In the genomic region with DNA sequence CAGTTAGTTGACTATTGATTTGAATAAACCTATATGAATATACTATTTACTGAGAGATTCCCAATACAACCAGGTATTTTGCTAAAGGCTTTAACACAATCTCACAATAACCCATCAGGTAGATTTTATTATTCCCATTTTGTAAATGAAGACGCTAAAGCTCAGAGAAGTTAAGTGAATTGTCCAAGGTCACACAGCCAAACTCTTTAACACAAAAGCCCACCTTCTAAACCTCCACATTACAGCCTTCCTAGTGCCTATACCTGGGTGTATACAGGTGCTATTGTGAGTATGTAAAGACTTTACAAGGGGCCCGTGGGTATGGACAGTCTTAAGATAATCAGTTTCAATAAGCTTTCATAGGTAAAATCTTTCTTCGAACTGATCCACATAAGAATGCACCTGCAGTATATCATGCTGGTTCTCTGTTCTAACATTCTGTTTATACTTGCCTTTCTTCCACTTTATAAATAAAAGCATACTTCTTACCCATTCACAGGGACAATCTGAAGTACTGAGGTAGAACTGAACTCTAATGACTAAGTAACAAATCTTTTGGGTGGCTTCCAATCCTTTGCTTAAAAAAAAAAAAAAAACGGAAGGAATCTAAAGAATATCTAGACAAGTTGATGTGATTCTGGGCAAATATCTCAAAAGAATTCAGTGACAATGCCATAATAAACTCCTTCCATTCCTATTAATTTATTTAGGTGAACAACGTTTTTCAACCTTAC, we compare ENCODE assay signal across 14 cellular contexts. TPM values are rescaled to one million over a fixed set of nuclear protein-coding genes. Genes with fewer than 3 reads are reported as not detected.
DNase-seq lines count a peak whose midpoint lies in the region; ATAC-seq, FAIRE-seq and TF ChIP-seq lines count a peak whose summit lies in the region.
"Had no signal": no experiment of that assay in that cellular context is flagged by ENCODE, and none has a peak within 500 bp of the region (broad histone marks: within the 10 kb centered on the region; RNA-seq: fewer than 3 reads in every experiment).

No MANE protein-coding gene starts in this region.

- H3K9me3 Mint-ChIP-seq in astrocyte (ENCODE audit: unreplicated experiment): no peaks in the 10 kb centered on the region
- no peaks in the 10 kb centered on the region for H3K9me3 Mint-ChIP-seq in activated CD8-positive, alpha-beta memory T cell treated with anti-CD3 and anti-CD28 coated beads, Interleukin-2, amount 10 ng/mL, durations not matched to agents 7 days and 5 days (ENCODE audit: low read depth)

- H3K9ac ChIP-seq in GM23248 (no peak overlapping the region), astrocyte (ENCODE audit: low read length) (no peak overlapping the region), neuronal stem cell (ENCODE audit: low read depth, low read length, poor library complexity) (no peak overlapping the region)
- H3K9ac ChIP-seq: SK-N-SH had no signal

- TSS peak; percentile 31 for BruUV-seq in A673 (replicated peaks; lab: Mats Ljungman, UMichigan)

- no peak overlapping the region for H2BK12ac ChIP-seq in neuronal stem cell (ENCODE audit: low read length)

- in situ Hi-C loops in GM23248 (cut with MboI): no loop called here

- no peaks in the 10 kb centered on the region for H3K9me2 ChIP-seq in GM23248 (ENCODE audit: insufficient read depth)
- H3K9me2 ChIP-seq: SK-N-SH had no signal

- no peaks in the 10 kb centered on the region for H3K79me1 ChIP-seq in neuronal stem cell (ENCODE audit: low read depth, low read length)

- H4K20me1 ChIP-seq in GM23248 (ENCODE audit: insufficient read depth) (0 out of 2 replicates have a peak, but pooled peaks cover 5% of the 10 kb centered on the region), astrocyte (ENCODE audit: insufficient read depth, low read length) (peaks cover 47% of the 10 kb centered on the region)

- H2AFZ ChIP-seq in GM23248 (no peak overlapping the region), astrocyte (ENCODE audit: low read depth, low read length) (no peak overlapping the region), neuronal stem cell (ENCODE audit: low read length) (no peak overlapping the region)

- H4K91ac ChIP-seq in neuronal stem cell (ENCODE audit: low read depth, low read length, poor library complexity): no peak overlapping the region

- TF ChIP-seq CTCF in A673 (conservative IDR thresholded peaks at IDR 0.05; ENCODE audit: low read depth, low read length) (no peak), astrocyte (IDR thresholded peaks at IDR 0.05; ENCODE audit: insufficient read depth, low read depth, low read length) (no peak), fibroblast of pulmonary artery (IDR thresholded peaks at IDR 0.05; ENCODE audit: low read length, missing control alignments) (no peak)

- FAIRE-seq in astrocyte (lab: Jason Lieb, UNC): no peak

- no peak overlapping the region for H3K27ac Mint-ChIP-seq in astrocyte (ENCODE audit: unreplicated experiment)
- no peak overlapping the region for H3K27ac Mint-ChIP-seq in activated CD8-positive, alpha-beta memory T cell treated with anti-CD3 and anti-CD28 coated beads, Interleukin-2, amount 10 ng/mL, durations not matched to agents 7 days and 5 days

- H3K27ac ChIP-seq in A673 (ENCODE audit: low read depth, low read length, poor library complexity, severe bottlenecking): no peak overlapping the region
- H3K27ac ChIP-seq in GM23248: no peak overlapping the region
- no peak overlapping the region for H3K27ac ChIP-seq in astrocyte (ENCODE audit: low read depth, low read length)
- H3K27ac ChIP-seq in neuronal stem cell (replicated peaks; ENCODE audit: low read length): no peak overlapping the region

- no peak overlapping the region for H2AK5ac ChIP-seq in neuronal stem cell (ENCODE audit: low read depth, low read length)

- H3K9me3 ChIP-seq in A673 (ENCODE audit: low read depth, low read length, poor library complexity, severe bottlenecking) (no peaks in the 10 kb centered on the region), GM23248 (ENCODE audit: low read depth) (no peaks in the 10 kb centered on the region), astrocyte (ENCODE audit: insufficient read depth, low read depth, low read length) (no peaks in the 10 kb centered on the region), neuronal stem cell (replicated peaks in 1 of 2; ENCODE audit: control insufficient read depth in 2 of 2, insufficient read depth in 1 of 2, low read depth in 1 of 2, low read length in 2 of 2) (peaks cover 0 to 1% of the 10 kb centered on the region in 2 donors)
- H3K9me3 ChIP-seq: SK-N-SH had no signal

- H3K36me3 Mint-ChIP-seq in astrocyte (ENCODE audit: low read depth, unreplicated experiment): peaks cover 2% of the 10 kb centered on the region
- peaks cover 20% of the 10 kb centered on the region for H3K36me3 Mint-ChIP-seq in activated CD8-positive, alpha-beta memory T cell treated with anti-CD3 and anti-CD28 coated beads, Interleukin-2, amount 10 ng/mL, durations not matched to agents 7 days and 5 days

- CTCF ChIA-PET in A673 (lab: Charles Lee): no interaction called here
- CTCF ChIA-PET in activated CD8-positive, alpha-beta memory T cell treated with anti-CD3 and anti-CD28 coated beads, Interleukin-2, amount 10 ng/mL, durations not matched to agents 7 days and 5 days (lab: Charles Lee): no interaction called here

- H3K14ac ChIP-seq in neuronal stem cell (ENCODE audit: low read length): no peak overlapping the region

- no peak overlapping the region for H3K18ac ChIP-seq in neuronal stem cell (ENCODE audit: low read length)

- no peak for ATAC-seq in activated CD8-positive, alpha-beta memory T cell treated with anti-CD3 and anti-CD28 coated beads, Interleukin-2, amount 10 ng/mL, durations not matched to agents 7 days and 5 days
- ATAC-seq: Right ventricle myocardium inferior had no signal

- H3K23ac ChIP-seq in neuronal stem cell (ENCODE audit: low read depth, low read length, poor library complexity): no peak overlapping the region

- no peak overlapping the region for H3K4me2 ChIP-seq in GM23248 (ENCODE audit: unreplicated experiment)
- H3K4me2 ChIP-seq in astrocyte (ENCODE audit: low read length): no peak overlapping the region
- H3K4me2 ChIP-seq in neuronal stem cell (ENCODE audit: insufficient read depth, low read length, poor library complexity, severe bottlenecking): no peak overlapping the region
- H3K4me2 ChIP-seq: SK-N-SH had no signal

- no peaks in the 10 kb centered on the region for H3K27me3 Mint-ChIP-seq in astrocyte (ENCODE audit: low read depth, unreplicated experiment)
- H3K27me3 Mint-ChIP-seq in activated CD8-positive, alpha-beta memory T cell treated with anti-CD3 and anti-CD28 coated beads, Interleukin-2, amount 10 ng/mL, durations not matched to agents 7 days and 5 days: no peaks in the 10 kb centered on the region

- H3K27me3 ChIP-seq in A673 (replicated peaks; ENCODE audit: insufficient read depth, low read depth, low read length, poor library complexity): no peaks in the 10 kb centered on the region
- no peaks in the 10 kb centered on the region for H3K27me3 ChIP-seq in GM23248 (replicated peaks; ENCODE audit: insufficient read depth)
- no peaks in the 10 kb centered on the region for H3K27me3 ChIP-seq in astrocyte (ENCODE audit: insufficient read depth, low read length)
- H3K27me3 ChIP-seq in neuronal stem cell (ENCODE audit: control insufficient read depth in 3 of 3, insufficient read depth in 3 of 3, low read depth in 1 of 3, low read length in 3 of 3): no peaks in the 10 kb centered on the region

- H2BK15ac ChIP-seq in neuronal stem cell (ENCODE audit: low read length): no peak overlapping the region

- peaks cover 53% of the 10 kb centered on the region for H3K79me2 ChIP-seq in GM23248 (ENCODE audit: insufficient read depth)
- peaks cover 23% of the 10 kb centered on the region for H3K79me2 ChIP-seq in astrocyte (ENCODE audit: insufficient read depth, low read length)

- H3K4me1 ChIP-seq in A673 (ENCODE audit: insufficient read depth, low read length, poor library complexity, severe bottlenecking): no peaks in the 10 kb centered on the region
- no peaks in the 10 kb centered on the region for H3K4me1 ChIP-seq in GM23248 (ENCODE audit: insufficient read depth)
- no peaks in the 10 kb centered on the region for H3K4me1 ChIP-seq in astrocyte (ENCODE audit: insufficient read depth, low read length)
- peaks cover 0 to 3% of the 10 kb centered on the region in 2 donors for H3K4me1 ChIP-seq in neuronal stem cell (ENCODE audit: control insufficient read depth in 2 of 2, insufficient read depth in 1 of 2, low read depth in 1 of 2, low read length in 2 of 2)

- H2BK5ac ChIP-seq in neuronal stem cell (ENCODE audit: low read length): no peak overlapping the region

- 85 to 86% methylated on average over 5 of the region's 5 CpGs for WGBS in GM23248 (ENCODE audit: low coverage in 1 of 2, low lambda C conversion rate in 2 of 2, missing lambda C conversion rate in 2 of 2), 2 experiments
- no CpG with 5 or more reads among the region's 5 CpGs for WGBS in neuronal stem cell (ENCODE audit: extremely low coverage in 2 of 2, insufficient read length in 2 of 2, insufficient replicate concordance in 1 of 2), 2 donors

- H3K4ac ChIP-seq in neuronal stem cell (ENCODE audit: low read length): no peak overlapping the region

- H2BK120ac ChIP-seq in neuronal stem cell (ENCODE audit: low read depth, low read length): no peak overlapping the region

- POLR2A ChIA-PET in A673 (lab: Charles Lee; ENCODE audit: low non-redundant PET): no interaction called here

- DNase-seq in A673 (ENCODE audit: low spot score): no peak
- DNase-seq in GM23248: peak; percentile 39
- peak; percentile 36 for DNase-seq in astrocyte (ENCODE audit: low read depth)
- DNase-seq in fibroblast of pulmonary artery (ENCODE audit: low read depth): peak; percentile 31
- DNase-seq in neuronal stem cell (ENCODE audit: low spot score): no peak
- DNase-seq in ecto neural progenitor cell (ENCODE audit: low spot score): no peak
- no peak for DNase-seq in NAMALWA (ENCODE audit: low spot score)
- DNase-seq in activated CD8-positive, alpha-beta memory T cell treated with anti-CD3 and anti-CD28 coated beads, Interleukin-2, amount 10 ng/mL, durations not matched to agents 7 days and 5 days: no peak
- DNase-seq: NCI-H1092; NCI-H1694; NCI-H69; NK-92 treated with Interleukin-12 subunit alpha and Interleukin-12 subunit beta, amount 100 ng/mL, for 24 hours; SK-N-SH had no signal

- intact Hi-C loops in A673 (cut with micrococcal nuclease; ENCODE audit: unreplicated experiment): no loop called here

- no peaks in the 10 kb centered on the region for H3K36me3 ChIP-seq in A673 (ENCODE audit: insufficient read depth, low read length, poor library complexity, severe bottlenecking)
- peaks cover 30% of the 10 kb centered on the region for H3K36me3 ChIP-seq in GM23248 (ENCODE audit: low read depth)
- H3K36me3 ChIP-seq in astrocyte (ENCODE audit: insufficient read depth, low read length): peaks cover 21% of the 10 kb centered on the region
- H3K36me3 ChIP-seq in neuronal stem cell (replicated peaks in 1 of 2; ENCODE audit: control insufficient read depth in 2 of 2, insufficient read depth in 2 of 2, low read length in 2 of 2): peaks cover 9 to 81% of the 10 kb centered on the region in 2 donors

- H3K4me3 Mint-ChIP-seq in astrocyte (ENCODE audit: unreplicated experiment): no peak overlapping the region
- H3K4me3 Mint-ChIP-seq in activated CD8-positive, alpha-beta memory T cell treated with anti-CD3 and anti-CD28 coated beads, Interleukin-2, amount 10 ng/mL, durations not matched to agents 7 days and 5 days: no peak overlapping the region

- peaks cover 10% of the 10 kb centered on the region; the same call in 1 of the 2 replicates for H3F3A ChIP-seq in GM23248 (ENCODE audit: insufficient read depth)

- H3K4me3 ChIP-seq in A673 (ENCODE audit: low read depth, low read length, poor library complexity, severe bottlenecking) (no peak overlapping the region), GM23248 (no peak overlapping the region), astrocyte (ENCODE audit: insufficient read depth, low read depth, low read length) (no peak overlapping the region), fibroblast of pulmonary artery (replicated peaks; ENCODE audit: low read depth, low read length) (no peak overlapping the region), neuronal stem cell (ENCODE audit: low read length in 2 of 2) (no peak overlapping the region)

- no peaks in the 10 kb centered on the region for H3K4me1 Mint-ChIP-seq in astrocyte (ENCODE audit: low read depth, unreplicated experiment)
- H3K4me1 Mint-ChIP-seq in activated CD8-positive, alpha-beta memory T cell treated with anti-CD3 and anti-CD28 coated beads, Interleukin-2, amount 10 ng/mL, durations not matched to agents 7 days and 5 days: no peaks in the 10 kb centered on the region

- no peak overlapping the region for H4K8ac ChIP-seq in neuronal stem cell (ENCODE audit: low read depth, low read length)

RNA-seq across cellular contexts. Expression of a gene that starts 59.1 kb away (rescaled TPM):
- total RNA-seq in A673 (2021): 47.3 and 55.2 TPM in 2 replicates
- 95.3 and 97.0 TPM in 2 replicates for total RNA-seq in GM23248 (2014; rRNA removed; shearing (Covaris generic))
- 76.4 and 79.8 TPM in 2 replicates for polyA plus RNA-seq in GM23248 (2016; fragmentation: Nextera tagmentation; extraction: Ambion mirVana)
- total RNA-seq in astrocyte: 107 and 108 TPM in 2 replicates
- polyA plus RNA-seq in neuronal stem cell (2013, experiment 1 of 2): 50.4 TPM
- polyA plus RNA-seq in neuronal stem cell (2013, experiment 2 of 2): 51.3 TPM
- total RNA-seq in activated CD8-positive, alpha-beta memory T cell treated with anti-CD3 and anti-CD28 coated beads, Interleukin-2, amount 10 ng/mL, durations not matched to agents 7 days and 5 days: 10 to 100 TPM; 49.1 to 54.2 TPM

Comparison
In these comparisons a context has a peak if more than half of its experiments do, and no peak if none do; other contexts are left out.
1. DNase-seq: peak in GM23248 (single experiment), astrocyte (single experiment) and fibroblast of pulmonary artery (single experiment); none in A673 (single experiment), neuronal stem cell (single experiment), ecto neural progenitor cell (single experiment), NAMALWA (single experiment) and activated CD8-positive, alpha-beta memory T cell treated with anti-CD3 and anti-CD28 coated beads, Interleukin-2, amount 10 ng/mL, durations not matched to agents 7 days and 5 days (single experiment).